Comparison of ENCODE assay signal across 8 cellular contexts in the genomic region with DNA sequence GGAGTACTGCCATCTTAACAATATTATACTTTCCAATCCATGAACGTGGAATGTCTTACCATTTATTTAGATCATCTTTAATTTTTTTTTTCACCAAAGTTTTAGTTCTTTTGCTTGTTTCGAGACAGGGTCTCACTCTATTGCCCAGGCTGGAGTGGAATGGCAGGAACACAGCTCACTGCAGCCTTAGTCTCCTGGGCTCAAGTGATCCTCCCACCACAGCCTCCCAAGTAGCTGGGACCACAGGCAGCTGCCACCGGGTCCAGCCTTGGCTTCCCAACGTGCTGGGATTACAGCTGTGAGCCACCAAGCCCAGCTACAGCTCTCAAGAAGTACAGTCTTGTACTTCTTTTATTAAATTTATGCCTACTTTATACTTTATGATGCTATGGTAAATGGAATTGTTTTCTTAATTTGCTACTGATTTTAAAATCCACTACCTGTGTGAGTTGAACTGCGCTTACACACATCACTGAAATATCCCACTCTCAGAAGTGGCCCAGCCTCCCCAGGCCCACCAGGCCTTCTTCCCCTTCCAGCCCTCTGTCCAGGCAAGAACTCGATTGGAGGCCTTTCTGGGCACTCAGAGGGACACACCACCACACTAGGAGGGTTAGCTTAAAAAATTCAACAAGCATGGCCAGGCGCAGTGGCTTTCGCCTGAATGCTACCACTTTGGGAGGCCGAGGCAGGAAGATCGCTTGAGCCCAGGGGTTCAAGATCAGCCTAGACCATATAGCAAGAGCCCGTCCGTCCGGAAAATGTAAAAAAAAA. TPM values are rescaled to one million over a fixed set of nuclear protein-coding genes. Genes with fewer than 3 reads are reported as not detected.
A peak's percentile ranks its signal among the peaks of the same experiment; 100 is the strongest.
DNase-seq lines count a peak whose midpoint lies in the region; ATAC-seq and TF ChIP-seq lines count a peak whose summit lies in the region.

No MANE protein-coding gene starts in this region.

- H3K36me3 ChIP-seq in thoracic aorta = no peaks in the 10 kb centered on the region

- H3K27me3 ChIP-seq in layer of hippocampus (ENCODE audit: control insufficient read depth, insufficient read depth, low read length) (no peaks in the 10 kb centered on the region), thoracic aorta (replicated peaks; ENCODE audit: insufficient read depth) (no peaks in the 10 kb centered on the region)

- no peaks in the 10 kb centered on the region for H3K9me3 ChIP-seq in thoracic aorta

- peaks cover 5 to 27% of the 10 kb centered on the region in 2 donors for H3K4me1 ChIP-seq in thoracic aorta (ENCODE audit: control insufficient read depth in 1 of 2, low read depth in 2 of 2)

- no peak for ATAC-seq in activated naive CD8-positive, alpha-beta T cell treated with anti-CD3 and anti-CD28 coated beads, Interleukin-2, amount 10 ng/mL, durations not matched to agents 7 days and 5 days (ENCODE audit: low read depth)
- ATAC-seq in thoracic aorta (ENCODE audit: insufficient number of reproducible peaks, low FRiP score, low read depth) (no peak), GM21786 (IDR thresholded peaks at IDR 0.05; ENCODE audit: unreplicated experiment) (no peak), HG02678 (IDR thresholded peaks at IDR 0.05; ENCODE audit: unreplicated experiment) (no peak)

- H3K4me3 Mint-ChIP-seq in activated CD4-positive, alpha-beta T cell treated with anti-CD3 and anti-CD28 coated beads, Interleukin-2, amount 10 ng/mL, durations not matched to agents 7 days and 5 days = peak overlapping the region; percentile 91
- H3K4me3 Mint-ChIP-seq in activated naive CD8-positive, alpha-beta T cell treated with anti-CD3 and anti-CD28 coated beads, Interleukin-2, amount 10 ng/mL, durations not matched to agents 7 days and 5 days = peak overlapping the region; percentile 98

- no peak for TF ChIP-seq CTCF in thoracic aorta (IDR thresholded peaks at IDR 0.05)

- peaks cover 41% of the 10 kb centered on the region for H3K4me1 Mint-ChIP-seq in activated CD4-positive, alpha-beta T cell treated with anti-CD3 and anti-CD28 coated beads, Interleukin-2, amount 10 ng/mL, durations not matched to agents 7 days and 5 days
- peaks cover 28% of the 10 kb centered on the region for H3K4me1 Mint-ChIP-seq in activated naive CD8-positive, alpha-beta T cell treated with anti-CD3 and anti-CD28 coated beads, Interleukin-2, amount 10 ng/mL, durations not matched to agents 7 days and 5 days

- peaks cover 22% of the 10 kb centered on the region for H3K36me3 Mint-ChIP-seq in activated CD4-positive, alpha-beta T cell treated with anti-CD3 and anti-CD28 coated beads, Interleukin-2, amount 10 ng/mL, durations not matched to agents 7 days and 5 days (ENCODE audit: low read depth)
- H3K36me3 Mint-ChIP-seq in activated naive CD8-positive, alpha-beta T cell treated with anti-CD3 and anti-CD28 coated beads, Interleukin-2, amount 10 ng/mL, durations not matched to agents 7 days and 5 days = peaks cover 21% of the 10 kb centered on the region

- H3K9me3 Mint-ChIP-seq in activated CD4-positive, alpha-beta T cell treated with anti-CD3 and anti-CD28 coated beads, Interleukin-2, amount 10 ng/mL, durations not matched to agents 7 days and 5 days = no peaks in the 10 kb centered on the region
- no peaks in the 10 kb centered on the region for H3K9me3 Mint-ChIP-seq in activated naive CD8-positive, alpha-beta T cell treated with anti-CD3 and anti-CD28 coated beads, Interleukin-2, amount 10 ng/mL, durations not matched to agents 7 days and 5 days

- CTCF ChIA-PET in activated CD4-positive, alpha-beta T cell treated with anti-CD3 and anti-CD28 coated beads, Interleukin-2, amount 10 ng/mL, durations not matched to agents 7 days and 5 days (lab: Charles Lee) = interaction anchor here (0.6 to 2.8 kb wide), 6 partner anchors 12 to 202 kb away, joined by 3 to 16 read pairs (median 6); no protein-coding TSS in a partner anchor

- no peaks in the 10 kb centered on the region for H3K27me3 Mint-ChIP-seq in activated CD4-positive, alpha-beta T cell treated with anti-CD3 and anti-CD28 coated beads, Interleukin-2, amount 10 ng/mL, durations not matched to agents 7 days and 5 days
- no peaks in the 10 kb centered on the region for H3K27me3 Mint-ChIP-seq in activated naive CD8-positive, alpha-beta T cell treated with anti-CD3 and anti-CD28 coated beads, Interleukin-2, amount 10 ng/mL, durations not matched to agents 7 days and 5 days

- H3K27ac Mint-ChIP-seq in activated CD4-positive, alpha-beta T cell treated with anti-CD3 and anti-CD28 coated beads, Interleukin-2, amount 10 ng/mL, durations not matched to agents 7 days and 5 days = peak overlapping the region; percentile 92
- peak overlapping the region; percentile 99 for H3K27ac Mint-ChIP-seq in activated naive CD8-positive, alpha-beta T cell treated with anti-CD3 and anti-CD28 coated beads, Interleukin-2, amount 10 ng/mL, durations not matched to agents 7 days and 5 days

- H3K27ac ChIP-seq in layer of hippocampus (ENCODE audit: low read depth, low read length) = peak overlapping the region; percentile 99
- H3K27ac ChIP-seq in thoracic aorta = peak overlapping the region; percentile 92 to 94

- POLR2A ChIA-PET in activated CD4-positive, alpha-beta T cell treated with anti-CD3 and anti-CD28 coated beads, Interleukin-2, amount 10 ng/mL, durations not matched to agents 7 days and 5 days (lab: Charles Lee) = interaction anchor here (1.6 kb wide), 1 partner anchor 19 kb away, joined by 4 read pairs; no protein-coding TSS in a partner anchor
- POLR2A ChIA-PET in activated naive CD8-positive, alpha-beta T cell treated with anti-CD3 and anti-CD28 coated beads, Interleukin-2, amount 10 ng/mL, durations not matched to agents 7 days and 5 days (lab: Charles Lee) = interaction anchor here (0.6 to 5.2 kb wide), 9 partner anchors 12 to 422 kb away, joined by 3 to 88 read pairs (median 4); partner anchors contain the start of genes CCDC124 and GTPBP3

- H3K4me3 ChIP-seq in thoracic aorta = peak overlapping the region; percentile 88

- DNase-seq in activated CD4-positive, alpha-beta T cell treated with anti-CD3 and anti-CD28 coated beads, Interleukin-2, amount 10 ng/mL, durations not matched to agents 7 days and 5 days = no peak
- DNase-seq in activated CD4-positive, alpha-beta T cell treated with anti-CD3 and anti-CD28 coated beads for 1 hour = no peak
- DNase-seq in activated naive CD8-positive, alpha-beta T cell treated with anti-CD3 and anti-CD28 coated beads, Interleukin-2, amount 10 ng/mL, durations not matched to agents 7 days and 5 days = no peak
- no peak for DNase-seq in thoracic aorta (ENCODE audit: low spot score)
- DNase-seq in NCI-H2227 (lab: John Stamatoyannopoulos, UW; ENCODE audit: unreplicated experiment) = no peak

RNA-seq across cellular contexts. Expression of gene PGLS, which starts 1.0 kb away (rescaled TPM):
- 10 to 100 TPM; 81.8 to 93.0 TPM for total RNA-seq in activated CD4-positive, alpha-beta T cell treated with anti-CD3 and anti-CD28 coated beads, Interleukin-2, amount 10 ng/mL, durations not matched to agents 7 days and 5 days
- 10 to 100 TPM; 85.4 to 90.3 TPM for total RNA-seq in activated naive CD8-positive, alpha-beta T cell treated with anti-CD3 and anti-CD28 coated beads, Interleukin-2, amount 10 ng/mL, durations not matched to agents 7 days and 5 days
- 10 to 100 TPM; 67.4 to 92.9 TPM for total RNA-seq in thoracic aorta

RNA-seq across cellular contexts. Expression of gene SLC27A1, which starts 40.1 kb away (rescaled TPM):
- 1 to 10 TPM; 2.1 to 2.8 TPM for total RNA-seq in activated CD4-positive, alpha-beta T cell treated with anti-CD3 and anti-CD28 coated beads, Interleukin-2, amount 10 ng/mL, durations not matched to agents 7 days and 5 days
- 1 to 10 TPM; 8.4 to 9.8 TPM for total RNA-seq in activated naive CD8-positive, alpha-beta T cell treated with anti-CD3 and anti-CD28 coated beads, Interleukin-2, amount 10 ng/mL, durations not matched to agents 7 days and 5 days
- total RNA-seq in thoracic aorta = 10 to 100 TPM; 29.1 to 36.4 TPM

RNA-seq across cellular contexts. Expression of gene COLGALT1, which starts 45.0 kb away (rescaled TPM):
- 10 to 100 TPM; 55.4 to 62.0 TPM for total RNA-seq in activated CD4-positive, alpha-beta T cell treated with anti-CD3 and anti-CD28 coated beads, Interleukin-2, amount 10 ng/mL, durations not matched to agents 7 days and 5 days
- 10 to 100 TPM; 63.3 to 68.4 TPM for total RNA-seq in activated naive CD8-positive, alpha-beta T cell treated with anti-CD3 and anti-CD28 coated beads, Interleukin-2, amount 10 ng/mL, durations not matched to agents 7 days and 5 days
- total RNA-seq in thoracic aorta = 10 to 100 TPM; 73.7 to 94.1 TPM

RNA-seq across cellular contexts. Expression of gene NXNL1, which starts 49.7 kb away (rescaled TPM):
- not detected for total RNA-seq in activated CD4-positive, alpha-beta T cell treated with anti-CD3 and anti-CD28 coated beads, Interleukin-2, amount 10 ng/mL, durations not matched to agents 7 days and 5 days
- not detected for total RNA-seq in activated naive CD8-positive, alpha-beta T cell treated with anti-CD3 and anti-CD28 coated beads, Interleukin-2, amount 10 ng/mL, durations not matched to agents 7 days and 5 days
- total RNA-seq in thoracic aorta = not detected
